1 cellular context compared by ENCODE assay signal in genomic region chr12:55929306-55929791, GRCh38.
TF ChIP-seq lines count a peak whose summit lies in the region.

No MANE protein-coding gene starts in this region.

TF ChIP-seq in K562, 482 proteins besides CTCF, POLR2A, EP300 and RAD21:
- TF ChIP-seq ZBTB5 (IDR thresholded peaks at IDR 0.05), result no peak
- no peak for TF ChIP-seq ZFP30 (CRISPR knock-in tag; IDR thresholded peaks at IDR 0.05; ENCODE audit: borderline replicate concordance)
- TF ChIP-seq BRCA1 (IDR thresholded peaks at IDR 0.05), result no peak
- no peak for TF ChIP-seq BRCA1 (CRISPR knock-in tag; IDR thresholded peaks at IDR 0.05)
- no peak for TF ChIP-seq PCBP1 (IDR thresholded peaks at IDR 0.05; ENCODE audit: low read depth, low read length, poor library complexity, severe bottlenecking)
- TF ChIP-seq ESRRA (IDR thresholded peaks at IDR 0.05; ENCODE audit: borderline replicate concordance, low read depth), result no peak
- no peak for TF ChIP-seq CEBPB (tag; IDR thresholded peaks at IDR 0.05)
- no peak for TF ChIP-seq GTF2A2 (tag; IDR thresholded peaks at IDR 0.05)
- TF ChIP-seq ARID3B (CRISPR knock-in tag; IDR thresholded peaks at IDR 0.05; ENCODE audit: borderline replicate concordance), result no peak
- no peak for TF ChIP-seq ZNF24 (IDR thresholded peaks at IDR 0.05)
- no peak for TF ChIP-seq ZNF785 (CRISPR knock-in tag; IDR thresholded peaks at IDR 0.05)
- TF ChIP-seq ARID2 (IDR thresholded peaks at IDR 0.05), result no peak
- TF ChIP-seq CEBPZ (IDR thresholded peaks at IDR 0.05; ENCODE audit: borderline replicate concordance, low read depth, low read length), result no peak
- no peak for TF ChIP-seq HMG20B (CRISPR knock-in tag; IDR thresholded peaks at IDR 0.05)
- TF ChIP-seq ZNF124 (CRISPR knock-in tag; IDR thresholded peaks at IDR 0.05), result no peak
- TF ChIP-seq ZNF146 (CRISPR knock-in tag; IDR thresholded peaks at IDR 0.05; ENCODE audit: unreplicated experiment), result no peak
- TF ChIP-seq, protein P1, sequence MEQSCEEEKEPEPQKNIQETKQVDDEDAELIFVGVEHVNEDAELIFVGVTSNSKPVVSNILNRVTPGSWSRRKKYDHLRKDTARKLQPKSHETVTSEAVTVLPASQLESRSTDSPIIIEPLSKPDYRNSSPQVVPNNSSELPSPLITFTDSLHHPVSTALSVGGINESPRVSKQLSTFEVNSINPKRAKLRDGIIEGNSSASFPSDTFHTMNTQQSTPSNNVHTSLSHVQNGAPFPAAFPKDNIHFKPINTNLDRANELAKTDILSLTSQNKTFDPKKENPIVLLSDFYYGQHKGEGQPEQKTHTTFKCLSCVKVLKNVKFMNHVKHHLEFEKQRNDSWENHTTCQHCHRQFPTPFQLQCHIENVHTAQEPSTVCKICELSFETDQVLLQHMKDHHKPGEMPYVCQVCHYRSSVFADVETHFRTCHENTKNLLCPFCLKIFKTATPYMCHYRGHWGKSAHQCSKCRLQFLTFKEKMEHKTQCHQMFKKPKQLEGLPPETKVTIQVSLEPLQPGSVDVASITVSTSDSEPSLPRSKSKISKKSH (CRISPR knock-in tag; IDR thresholded peaks at IDR 0.05), result no peak
